ENCODE assay signal across 9 cellular contexts in the genomic region with DNA sequence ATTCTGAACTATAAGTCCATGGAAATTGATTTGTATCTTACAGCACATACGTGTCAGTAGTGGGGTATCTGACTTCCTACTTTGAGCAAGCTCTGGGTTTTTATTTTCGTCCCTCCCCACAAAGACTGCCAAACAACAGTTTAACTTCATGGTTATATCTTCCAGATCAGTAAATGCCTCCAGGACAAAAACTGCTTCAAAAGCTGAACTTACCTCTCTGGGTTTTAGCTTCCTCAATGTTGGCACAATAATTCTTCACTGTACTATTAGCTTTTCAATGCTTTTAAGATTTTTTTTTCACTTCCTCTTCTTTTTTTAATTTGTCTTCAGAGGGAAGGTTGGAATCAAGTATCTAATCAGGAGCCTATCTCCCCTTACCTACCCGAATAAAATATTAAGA. TPM values are rescaled to one million over a fixed set of nuclear protein-coding genes. Genes with fewer than 3 reads are reported as not detected.
DNase-seq lines count a peak whose midpoint lies in the region; ATAC-seq and TF ChIP-seq lines count a peak whose summit lies in the region.
"Had no signal": no experiment of that assay in that cellular context is flagged by ENCODE, and none has a peak within 500 bp of the region (broad histone marks: within the 10 kb centered on the region; RNA-seq: fewer than 3 reads in every experiment).

No MANE protein-coding gene starts in this region.

- no peak overlapping the region for H3K56ac ChIP-seq in H9 (ENCODE audit: insufficient read length, low read depth, low read length)

- H2BK12ac ChIP-seq in H9 (ENCODE audit: insufficient read length, low read depth, low read length), result no peak overlapping the region

- no peak overlapping the region for H2BK20ac ChIP-seq in H9 (ENCODE audit: low read depth, low read length, poor library complexity, severe bottlenecking)

- no peaks in the 10 kb centered on the region for H3K9me3 ChIP-seq in H9 (ENCODE audit: control insufficient read depth, low read depth, low read length)
- H3K9me3 ChIP-seq in OCI-LY3 (ENCODE audit: insufficient read depth, low read length), result no peaks in the 10 kb centered on the region
- H3K9me3 ChIP-seq in A673 (ENCODE audit: low read depth, low read length, poor library complexity, severe bottlenecking), result no peaks in the 10 kb centered on the region

- H4K91ac ChIP-seq in H9 (ENCODE audit: insufficient read length, low read depth, low read length), result no peak overlapping the region

- DNase-seq in H9 (no peak), nucleus accumbens (lab: John Stamatoyannopoulos, UW) (no peak), A673 (ENCODE audit: low spot score) (no peak)

- CTCF ChIA-PET in A673 (lab: Charles Lee), result interaction anchor here (0.7 to 3.6 kb wide), 8 partner anchors 13 to 504 kb away, joined by 3 to 34 read pairs (median 6); partner anchors contain the start of gene CDC42EP2

- H2AK5ac ChIP-seq in H9 (ENCODE audit: insufficient read length, low read length), result no peak overlapping the region

- peaks cover 2% of the 10 kb centered on the region; the same call in 1 of the 2 replicates for H3K79me2 ChIP-seq in H9 (ENCODE audit: insufficient read depth, low read length)
- peaks cover 9% of the 10 kb centered on the region for H3K79me2 ChIP-seq in OCI-LY3 (ENCODE audit: low read length)

- no peak for ATAC-seq in HG03025 (IDR thresholded peaks at IDR 0.05; ENCODE audit: low FRiP score, unreplicated experiment)
- ATAC-seq in HG03135 (IDR thresholded peaks at IDR 0.05; ENCODE audit: unreplicated experiment), result no peak

- H3K4me3 ChIP-seq in OCI-LY3 (ENCODE audit: low read length) (peak overlapping the region; percentile 49), rectal smooth muscle tissue (ENCODE audit: low read length) (peak overlapping the region; percentile 41), A673 (ENCODE audit: low read depth, low read length, poor library complexity, severe bottlenecking) (no peak overlapping the region)

- H3K27ac Mint-ChIP-seq in H9 (no peak overlapping the region), brain (peak overlapping the region; percentile 59 to 88 (median 76))
- H3K27ac Mint-ChIP-seq: activated naive CD4-positive, alpha-beta T cell treated with anti-CD3 and anti-CD28 coated beads for 36 hours had no signal

- H4K8ac ChIP-seq in H9 (replicated peaks; ENCODE audit: insufficient read length, low read depth, low read length), result no peak overlapping the region

- POLR2A ChIA-PET in A673 (lab: Charles Lee; ENCODE audit: low non-redundant PET), result interaction anchor here (1.2 kb wide), 1 partner anchor 178 kb away, joined by 11 read pairs; no protein-coding TSS in a partner anchor

- H2BK5ac ChIP-seq in H9 (ENCODE audit: insufficient read length, low read length), result no peak overlapping the region

- no TSS peak for BruUV-seq in A673 (replicated peaks; lab: Mats Ljungman, UMichigan)

- H3T11ph ChIP-seq in H9 (ENCODE audit: low read length), result no peak overlapping the region

- H3K27me3 ChIP-seq in H9 (ENCODE audit: insufficient read depth, low read length) (no peaks in the 10 kb centered on the region), OCI-LY3 (ENCODE audit: low read depth, low read length) (no peaks in the 10 kb centered on the region), rectal smooth muscle tissue (ENCODE audit: control insufficient read depth, insufficient read depth, low read length) (no peaks in the 10 kb centered on the region), A673 (replicated peaks; ENCODE audit: insufficient read depth, low read depth, low read length, poor library complexity) (no peaks in the 10 kb centered on the region)

- H3K23me2 ChIP-seq in H9 (ENCODE audit: insufficient read length, low read depth, low read length, poor library complexity, severe bottlenecking), result peaks cover 2% of the 10 kb centered on the region

- no peak overlapping the region for H4K5ac ChIP-seq in H9 (ENCODE audit: insufficient read length, low read depth, low read length)

- H4K20me1 ChIP-seq in H9 (ENCODE audit: control insufficient read depth, insufficient read depth, insufficient read length), result no peaks in the 10 kb centered on the region
- peaks cover 3% of the 10 kb centered on the region; the same call in 1 of the 2 replicates for H4K20me1 ChIP-seq in OCI-LY3 (ENCODE audit: insufficient read depth, low read length)

- H3K9me3 Mint-ChIP-seq in H9 (no peaks in the 10 kb centered on the region), brain (no peaks in the 10 kb centered on the region)
- H3K9me3 Mint-ChIP-seq: activated naive CD4-positive, alpha-beta T cell treated with anti-CD3 and anti-CD28 coated beads for 36 hours had no signal

- no peak overlapping the region for H2BK120ac ChIP-seq in H9 (ENCODE audit: low read depth, low read length, poor library complexity, severe bottlenecking)

- H3K4me1 Mint-ChIP-seq in H9 (peaks cover 8 to 9% of the 10 kb centered on the region in 2 experiments), brain (peaks cover 17% of the 10 kb centered on the region)

- no peak overlapping the region for H3K23ac ChIP-seq in H9 (ENCODE audit: insufficient read length, low read depth, low read length)

- TF ChIP-seq CTCF in H9 (conservative IDR thresholded peaks at IDR 0.05) (no peak), OCI-LY3 (IDR thresholded peaks at IDR 0.05; ENCODE audit: low read depth, low read length) (no peak), brain (conservative IDR thresholded peaks at IDR 0.05) (no peak), A673 (conservative IDR thresholded peaks at IDR 0.05; ENCODE audit: low read depth, low read length) (no peak)

- peaks cover 0 to 1% (median 0%) of the 10 kb centered on the region in 3 experiments; a peak in 1 of 7 replicates for H3K36me3 Mint-ChIP-seq in H9 (ENCODE audit: insufficient read depth in 1 of 3, low read depth in 3 of 3)
- no peaks in the 10 kb centered on the region for H3K36me3 Mint-ChIP-seq in brain

- H2AFZ ChIP-seq in H9 (ENCODE audit: low read length) (peak overlapping the region; percentile 59), OCI-LY3 (ENCODE audit: low read depth, low read length) (peak overlapping the region; percentile 71)

- H3K36me3 ChIP-seq in OCI-LY3 (replicated peaks; ENCODE audit: low read depth, low read length) (no peaks in the 10 kb centered on the region), rectal smooth muscle tissue (ENCODE audit: control insufficient read depth, insufficient read depth, low read length) (no peaks in the 10 kb centered on the region), A673 (ENCODE audit: insufficient read depth, low read length, poor library complexity, severe bottlenecking) (no peaks in the 10 kb centered on the region)

- H3K4me3 Mint-ChIP-seq in H9, result no peak overlapping the region
- H3K4me3 Mint-ChIP-seq in brain, result peak overlapping the region; percentile 46 to 73 (median 58)
- H3K4me3 Mint-ChIP-seq: activated naive CD4-positive, alpha-beta T cell treated with anti-CD3 and anti-CD28 coated beads for 36 hours had no signal

- H3K4me1 ChIP-seq in H9 (ENCODE audit: insufficient read depth, low read length) (0 out of 2 replicates have a peak, but pooled peaks cover under 1% of the 10 kb centered on the region), OCI-LY3 (ENCODE audit: low read length) (peaks cover 11% of the 10 kb centered on the region), rectal smooth muscle tissue (ENCODE audit: control insufficient read depth, insufficient read depth, low read length) (peaks cover 2% of the 10 kb centered on the region), A673 (ENCODE audit: insufficient read depth, low read length, poor library complexity, severe bottlenecking) (peaks cover 5% of the 10 kb centered on the region)

- no peak overlapping the region for H3K4me2 ChIP-seq in H9 (ENCODE audit: insufficient read depth, insufficient read length, low read length)
- H3K4me2 ChIP-seq in OCI-LY3 (ENCODE audit: low read length), result peak overlapping the region; percentile 68

- no peak overlapping the region for H3K4ac ChIP-seq in H9 (ENCODE audit: low read depth, low read length)

- H3K9ac ChIP-seq in H9 (ENCODE audit: extremely low read depth, insufficient read length, low read length) (no peak overlapping the region), OCI-LY3 (ENCODE audit: low read length) (peak overlapping the region; percentile 51), rectal smooth muscle tissue (ENCODE audit: low read length) (no peak overlapping the region)

- H3K27ac ChIP-seq in H9 (ENCODE audit: insufficient read length, low read depth, low read length) (no peak overlapping the region), OCI-LY3 (ENCODE audit: low read length) (peak overlapping the region; percentile 45), rectal smooth muscle tissue (ENCODE audit: low read depth, low read length) (no peak overlapping the region), A673 (ENCODE audit: low read depth, low read length, poor library complexity, severe bottlenecking) (no peak overlapping the region)

- H3K79me1 ChIP-seq in H9 (ENCODE audit: insufficient read depth, low read depth, low read length, poor library complexity, severe bottlenecking), result no peaks in the 10 kb centered on the region

- intact Hi-C loops in A673 (cut with micrococcal nuclease; ENCODE audit: unreplicated experiment), result no loop called here

- no peak overlapping the region for H2BK15ac ChIP-seq in H9 (ENCODE audit: low read depth, low read length)

- no CpG with 5 or more reads among the region's 3 CpGs for WGBS in H9 (ENCODE audit: extremely low coverage, insufficient read length, low lambda C conversion rate)

- no peak overlapping the region for H3K18ac ChIP-seq in H9 (ENCODE audit: insufficient read length, low read depth, low read length)

- H3K27me3 Mint-ChIP-seq in H9 (ENCODE audit: low read depth) (peaks cover 4% of the 10 kb centered on the region), brain (peaks cover 9% of the 10 kb centered on the region)

- no peak overlapping the region for H3K14ac ChIP-seq in H9 (ENCODE audit: insufficient read depth, low read length)

RNA-seq across cellular contexts. Expression of gene DPF2, which starts 4.1 kb away (rescaled TPM):
- total RNA-seq in H9 (2021), result 75.3 and 81.4 TPM in 2 replicates
- 75.7 TPM for polyA plus RNA-seq in brain (ENCODE audit: insufficient read depth, low read depth, low replicate concordance)
- total RNA-seq in A673 (2021), result 125 and 149 TPM in 2 replicates

RNA-seq across cellular contexts. Expression of gene CDC42EP2, which starts 14.8 kb away (rescaled TPM):
- total RNA-seq in H9 (2021) (10.9 and 11.9 TPM in 2 replicates), A673 (2021) (4.8 and 5.4 TPM in 2 replicates)
- 8.3 TPM for polyA plus RNA-seq in brain (ENCODE audit: insufficient read depth, low read depth, low replicate concordance)

RNA-seq across cellular contexts. Expression of gene TIGD3, which starts 25.0 kb away (rescaled TPM):
- total RNA-seq in H9 (2021) (0.66 and 1.2 TPM in 2 replicates), A673 (2021) (2.3 and 3.5 TPM in 2 replicates)
- 7.1 TPM for polyA plus RNA-seq in brain (ENCODE audit: insufficient read depth, low read depth, low replicate concordance)

RNA-seq across cellular contexts. Expression of gene SLC25A45, which starts 52.9 kb away (rescaled TPM):
- total RNA-seq in H9 (2021), result 1.1 and 1.6 TPM in 2 replicates
- 4.0 TPM for polyA plus RNA-seq in brain (ENCODE audit: insufficient read depth, low read depth, low replicate concordance)
- total RNA-seq in A673 (2021), result 5.3 and 7.4 TPM in 2 replicates

RNA-seq across cellular contexts. Expression of gene FRMD8, which starts 56.9 kb away (rescaled TPM):
- total RNA-seq in H9 (2021), result 19.0 and 22.7 TPM in 2 replicates
- 20.3 TPM for polyA plus RNA-seq in brain (ENCODE audit: insufficient read depth, low read depth, low replicate concordance)
- 43.2 and 51.1 TPM in 2 replicates for total RNA-seq in A673 (2021)

Comparison
In these comparisons a context has a peak if more than half of its experiments do, and no peak if none do; other contexts are left out.
1. H3K27ac Mint-ChIP-seq: peak in brain (5 of 5); none in H9 (0 of 3).
2. H3K4me3 Mint-ChIP-seq: peak in brain (5 of 5); none in H9 (0 of 2).